ENCODE assay signal across 13 cellular contexts in the genomic region with DNA sequence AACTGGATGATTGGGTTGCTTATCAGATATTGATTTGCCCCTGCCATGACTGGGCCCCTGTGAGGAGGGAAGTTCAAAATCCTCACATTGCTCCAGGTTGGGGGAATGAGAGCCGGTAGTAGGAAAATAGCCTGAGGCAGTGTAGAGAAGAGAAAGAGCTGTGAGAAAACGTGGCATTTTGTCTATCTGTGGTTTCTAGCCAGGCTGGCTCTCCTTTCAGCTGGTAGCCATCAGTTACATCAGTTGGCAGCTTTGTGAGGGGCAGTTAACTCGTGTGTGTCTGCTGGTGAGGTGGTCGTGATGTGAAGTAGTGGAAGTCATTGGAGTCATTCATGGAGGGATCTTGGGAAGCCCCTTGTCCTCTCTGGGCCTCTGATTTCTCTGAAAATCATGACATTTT.
"Had no signal": no experiment of that assay in that cellular context is flagged by ENCODE, and none has a peak within 500 bp of the region (broad histone marks: within the 10 kb centered on the region; RNA-seq: fewer than 3 reads in every experiment).

No MANE protein-coding gene starts in this region.

- H3K4me3 ChIP-seq: lower lobe of right lung, skin epidermis, tibial nerve had no signal

- H3K4me3 Mint-ChIP-seq: activated CD4-positive, alpha-beta T cell treated with anti-CD3 and anti-CD28 coated beads, Interleukin-2, amount 10 ng/mL, durations not matched to agents 7 days and 5 days; activated naive CD4-positive, alpha-beta T cell treated with anti-CD3 and anti-CD28 coated beads, Interleukin-2, amount 10 ng/mL, durations not matched to agents 7 days and 5 days; activated T-helper 17 cell treated with anti-CD3 and anti-CD28 coated beads, Interleukin-2, amount 50 U/mL, for 72 hours; brain; naive B cell; WTC11 had no signal

- DNase-seq: activated CD4-positive, alpha-beta T cell treated with anti-CD3 and anti-CD28 coated beads, Interleukin-2, amount 10 ng/mL, durations not matched to agents 7 days and 5 days; activated CD8-positive, alpha-beta memory T cell treated with anti-CD3 and anti-CD28 coated beads for 24 hours; activated naive CD4-positive, alpha-beta T cell treated with anti-CD3 and anti-CD28 coated beads, Interleukin-2, amount 10 ng/mL, durations not matched to agents 7 days and 5 days; hypothalamus; midbrain; naive B cell; retina had no signal

- ATAC-seq: activated T-helper 17 cell treated with anti-CD3 and anti-CD28 coated beads, Interleukin-2, amount 50 U/mL, for 72 hours had no signal

- H3K4me1 Mint-ChIP-seq: activated T-helper 17 cell treated with anti-CD3 and anti-CD28 coated beads, Interleukin-2, amount 50 U/mL, for 72 hours had no signal

- H3K9me3 Mint-ChIP-seq: activated CD4-positive, alpha-beta T cell treated with anti-CD3 and anti-CD28 coated beads, Interleukin-2, amount 10 ng/mL, durations not matched to agents 7 days and 5 days; activated naive CD4-positive, alpha-beta T cell treated with anti-CD3 and anti-CD28 coated beads, Interleukin-2, amount 10 ng/mL, durations not matched to agents 7 days and 5 days; activated T-helper 17 cell treated with anti-CD3 and anti-CD28 coated beads, Interleukin-2, amount 50 U/mL, for 72 hours; naive B cell; WTC11 had no signal

- H3K9me3 ChIP-seq: lower lobe of right lung, tibial nerve had no signal

- H3K36me3 ChIP-seq: lower lobe of right lung, tibial nerve had no signal

- H3K27ac ChIP-seq: skin epidermis, tibial nerve had no signal

- H3K36me3 Mint-ChIP-seq: activated naive CD4-positive, alpha-beta T cell treated with anti-CD3 and anti-CD28 coated beads, Interleukin-2, amount 10 ng/mL, durations not matched to agents 7 days and 5 days; brain; naive B cell; WTC11 had no signal

- H3K27ac Mint-ChIP-seq: activated CD4-positive, alpha-beta T cell treated with anti-CD3 and anti-CD28 coated beads, Interleukin-2, amount 10 ng/mL, durations not matched to agents 7 days and 5 days; activated naive CD4-positive, alpha-beta T cell treated with anti-CD3 and anti-CD28 coated beads, Interleukin-2, amount 10 ng/mL, durations not matched to agents 7 days and 5 days; activated T-helper 17 cell treated with anti-CD3 and anti-CD28 coated beads, Interleukin-2, amount 50 U/mL, for 72 hours; brain; naive B cell; WTC11 had no signal
